Comparison of ENCODE assay signal across 11 cellular contexts in genomic region chr10:76488602-76489001, GRCh38.
"Had no signal": no experiment of that assay in that cellular context is flagged by ENCODE, and none has a peak within 500 bp of the region (broad histone marks: within the 10 kb centered on the region; RNA-seq: fewer than 3 reads in every experiment).

No MANE protein-coding gene starts in this region.

- FAIRE-seq: H1, H54 had no signal

- H3K4me1 ChIP-seq: HAP-1 had no signal

- H3K9me3 ChIP-seq: HAP-1 had no signal

- H3K4me3 Mint-ChIP-seq: GM23338, H9, HFFc6 had no signal

- H3K27ac ChIP-seq: GM23248 had no signal

- H3K27ac Mint-ChIP-seq: GM23338, H9, HFFc6 had no signal

- DNase-seq: GM23248, GOT3, H7, H9, HCEC 1CT, HFFc6 had no signal

- H3K9ac ChIP-seq: GM23248 had no signal

- H3K4me1 Mint-ChIP-seq: GM23338, H9 had no signal

- H3K4me3 ChIP-seq: GM23248, GM23338, HAP-1 had no signal

- H3K36me3 ChIP-seq: HAP-1 had no signal

- H3K4me2 ChIP-seq: GM23338 had no signal

- ATAC-seq: GM23338, HCT116 had no signal

- H2AFZ ChIP-seq: GM23248, GM23338 had no signal
